In the genomic region with DNA sequence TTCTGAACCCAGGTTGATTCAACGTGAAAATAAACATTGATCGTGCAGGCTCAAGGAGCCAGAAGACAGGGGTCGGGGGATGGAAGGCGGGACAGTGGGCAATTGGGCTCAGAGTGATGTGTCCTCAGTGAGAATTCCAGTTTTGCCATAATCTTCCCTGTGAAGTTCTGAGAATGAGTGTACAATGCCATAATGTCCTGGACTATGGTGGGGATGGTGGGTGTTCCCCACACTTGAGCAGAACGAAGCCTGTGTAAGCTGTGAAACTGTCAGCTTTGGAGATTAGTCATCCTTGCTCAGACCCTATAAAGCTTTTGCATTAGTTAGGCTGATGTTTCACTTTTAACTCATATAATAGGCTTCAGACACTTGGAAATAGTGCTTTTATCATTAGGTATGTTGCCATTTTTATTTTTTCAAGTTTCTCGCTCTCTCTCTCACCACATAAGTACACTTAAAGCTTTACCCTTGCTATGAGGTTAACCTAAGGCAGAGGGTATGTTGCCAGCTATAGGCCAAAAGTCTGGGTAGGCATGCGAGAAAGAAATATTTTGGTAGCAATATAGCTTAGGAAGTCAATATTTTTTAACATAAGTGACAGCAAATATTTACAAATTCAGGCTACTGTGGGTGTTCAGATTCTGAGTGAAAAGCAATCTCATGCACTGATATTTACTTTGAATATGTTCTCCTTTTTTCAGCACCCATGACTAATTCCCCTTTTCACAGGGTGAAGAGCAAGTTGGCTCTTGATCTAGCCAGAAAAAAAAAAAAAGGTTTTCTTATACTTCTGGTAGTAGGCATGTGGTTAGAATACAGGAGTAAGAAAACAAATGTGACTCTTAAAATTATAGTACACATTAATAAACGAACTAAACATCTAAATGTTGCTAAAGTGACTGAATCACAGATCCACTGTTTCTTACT, we compare ENCODE assay signal across 8 cellular contexts. TPM values are rescaled to one million over a fixed set of nuclear protein-coding genes. Genes with fewer than 3 reads are reported as not detected.
A peak's percentile ranks its signal among the peaks of the same experiment; 100 is the strongest.
DNase-seq lines count a peak whose midpoint lies in the region; ATAC-seq and TF ChIP-seq lines count a peak whose summit lies in the region.

No MANE protein-coding gene starts in this region.

- POLR2A ChIA-PET in activated CD4-positive, alpha-beta memory T cell treated with anti-CD3 and anti-CD28 coated beads, Interleukin-2, amount 10 ng/mL, durations not matched to agents 7 days and 5 days (lab: Charles Lee) = interaction anchor here (0.8 to 7.2 kb wide), 13 partner anchors 9 to 475 kb away, joined by 3 to 95 read pairs (median 7); a partner anchor contains a TSS

- H3K4me1 ChIP-seq in colonic mucosa = no peaks in the 10 kb centered on the region

- H3K4me3 Mint-ChIP-seq in activated CD4-positive, alpha-beta memory T cell treated with anti-CD3 and anti-CD28 coated beads, Interleukin-2, amount 10 ng/mL, durations not matched to agents 7 days and 5 days = peak overlapping the region; percentile 28

- no peaks in the 10 kb centered on the region for H3K27me3 ChIP-seq in colonic mucosa

- H3K27ac ChIP-seq in colonic mucosa = no peak overlapping the region

- H3K4me1 Mint-ChIP-seq in activated CD4-positive, alpha-beta memory T cell treated with anti-CD3 and anti-CD28 coated beads, Interleukin-2, amount 10 ng/mL, durations not matched to agents 7 days and 5 days = peaks cover 53% of the 10 kb centered on the region

- CTCF ChIA-PET in activated CD4-positive, alpha-beta memory T cell treated with anti-CD3 and anti-CD28 coated beads, Interleukin-2, amount 10 ng/mL, durations not matched to agents 7 days and 5 days (lab: Charles Lee) = interaction anchor here (0.8 to 2.4 kb wide), 6 partner anchors 8 to 210 kb away, joined by 3 to 11 read pairs (median 4); no protein-coding TSS in a partner anchor

- no peak overlapping the region for H3K9ac ChIP-seq in colonic mucosa (ENCODE audit: low read depth in 2 of 2, low read length in 2 of 2)

- DNase-seq in AG10803 (ENCODE audit: low read depth) (peak; percentile 48), pons (ENCODE audit: low spot score) (peak; percentile 29), NCI-H446 (lab: John Stamatoyannopoulos, UW) (no peak), NAMALWA (ENCODE audit: low spot score) (no peak), colonic mucosa (no peak)
- peak; percentile 33 for DNase-seq in activated CD4-positive, alpha-beta memory T cell treated with anti-CD3 and anti-CD28 coated beads, Interleukin-2, amount 10 ng/mL, durations not matched to agents 7 days and 5 days

- ATAC-seq in GM18870 (IDR thresholded peaks at IDR 0.05; ENCODE audit: unreplicated experiment) (peak; percentile 76), HG02981 (IDR thresholded peaks at IDR 0.05; ENCODE audit: unreplicated experiment) (peak; percentile 82)

- TF ChIP-seq CTCF in AG10803 (conservative IDR thresholded peaks at IDR 0.05; ENCODE audit: low read length) (no peak), colonic mucosa (IDR thresholded peaks at IDR 0.05) (no peak)

- peaks cover 32% of the 10 kb centered on the region for H3K36me3 Mint-ChIP-seq in activated CD4-positive, alpha-beta memory T cell treated with anti-CD3 and anti-CD28 coated beads, Interleukin-2, amount 10 ng/mL, durations not matched to agents 7 days and 5 days (ENCODE audit: low read depth)

- no peaks in the 10 kb centered on the region for H3K36me3 ChIP-seq in colonic mucosa

- H3K27ac Mint-ChIP-seq in activated CD4-positive, alpha-beta memory T cell treated with anti-CD3 and anti-CD28 coated beads, Interleukin-2, amount 10 ng/mL, durations not matched to agents 7 days and 5 days = peak overlapping the region; percentile 91

- H3K4me3 ChIP-seq in AG10803 (ENCODE audit: low read length) (no peak overlapping the region), colonic mucosa (no peak overlapping the region)

- intact Hi-C loops in colonic mucosa (cut with DNase I) = no loop called here

- H3K9me3 Mint-ChIP-seq in activated CD4-positive, alpha-beta memory T cell treated with anti-CD3 and anti-CD28 coated beads, Interleukin-2, amount 10 ng/mL, durations not matched to agents 7 days and 5 days = no peaks in the 10 kb centered on the region

- no peaks in the 10 kb centered on the region for H3K9me3 ChIP-seq in colonic mucosa

- no peaks in the 10 kb centered on the region for H3K27me3 Mint-ChIP-seq in activated CD4-positive, alpha-beta memory T cell treated with anti-CD3 and anti-CD28 coated beads, Interleukin-2, amount 10 ng/mL, durations not matched to agents 7 days and 5 days

RNA-seq across cellular contexts. Expression of a gene that starts 47.2 kb away (rescaled TPM):
- total RNA-seq in activated CD4-positive, alpha-beta memory T cell treated with anti-CD3 and anti-CD28 coated beads, Interleukin-2, amount 10 ng/mL, durations not matched to agents 7 days and 5 days = 10 to 100 TPM; 51.1 to 52.2 TPM
- total RNA-seq in colonic mucosa = 10 to 100 TPM in 1 of 2 donors, 1 to 10 TPM in 1; 7.2 to 37.3 TPM

Comparison
In these comparisons a context has a peak if more than half of its experiments do, and no peak if none do; other contexts are left out.
1. DNase-seq: peak in AG10803 (single experiment), activated CD4-positive, alpha-beta memory T cell treated with anti-CD3 and anti-CD28 coated beads, Interleukin-2, amount 10 ng/mL, durations not matched to agents 7 days and 5 days (single experiment) and pons (single experiment); none in NCI-H446 (0 of 2), NAMALWA (single experiment) and colonic mucosa (single experiment).